8 cellular contexts compared by ENCODE assay signal in genomic region chr12:22544038-22544979, GRCh38. TPM values are rescaled to one million over a fixed set of nuclear protein-coding genes. Genes with fewer than 3 reads are reported as not detected.
DNase-seq lines count a peak whose midpoint lies in the region; ATAC-seq, FAIRE-seq and TF ChIP-seq lines count a peak whose summit lies in the region.

C2CD5 (minus strand) TSS chr12:22544542; CDS start chr12:22544150, 392 bp downstream.

- H3K4me1 ChIP-seq in fibroblast of lung (ENCODE audit: control insufficient read depth, extremely low read depth, insufficient read depth, low read length), result peaks cover 5% of the 10 kb centered on the region

- H3K36me3 ChIP-seq in KOPT-K1 (ENCODE audit: insufficient read depth, low read length), result peaks cover 18% of the 10 kb centered on the region
- H3K36me3 ChIP-seq in fibroblast of lung (ENCODE audit: control insufficient read depth, insufficient read depth, low read length), result no peaks in the 10 kb centered on the region

- peak within 1 kb of the TSS; percentile 87 for H3K4me2 ChIP-seq in fibroblast of lung (ENCODE audit: extremely low read depth, insufficient read depth, low read length)

- FAIRE-seq in RCC 7860 (lab: Jason Lieb, UNC), result peak; percentile 69

- peaks cover 0 to 3% (median 0%) of the 10 kb centered on the region in 9 donors for H3K9me3 Mint-ChIP-seq in naive thymus-derived CD8-positive, alpha-beta T cell

- TF ChIP-seq CTCF in fibroblast of lung (conservative IDR thresholded peaks at IDR 0.05 in 1 of 2, IDR thresholded peaks at IDR 0.05 in 1 of 2; ENCODE audit: low read depth in 1 of 2, low read length in 2 of 2), result peak in 1 of 2 donors; percentile 30

- H3K9ac ChIP-seq in fibroblast of lung (ENCODE audit: insufficient read depth, low read length), result peak within 1 kb of the TSS; percentile 64

- H3K36me3 Mint-ChIP-seq in naive thymus-derived CD8-positive, alpha-beta T cell, result peaks cover 0 to 14% (median 3%) of the 10 kb centered on the region in 3 donors

- peak; percentile 75 for ATAC-seq in GM21786 (IDR thresholded peaks at IDR 0.05; ENCODE audit: unreplicated experiment)
- peak; percentile 87 to 89 for ATAC-seq in naive thymus-derived CD8-positive, alpha-beta T cell

- POLR2A ChIA-PET in naive thymus-derived CD8-positive, alpha-beta T cell (lab: Charles Lee), result interaction anchor here (0.6 to 2.4 kb wide), 13 partner anchors 9 to 1034 kb away, joined by 3 to 25 read pairs (median 3); partner anchors contain the start of genes ETNK1 and LDHB

- H3K27ac ChIP-seq in KOPT-K1 (ENCODE audit: low read depth, low read length, poor library complexity, severe bottlenecking) (peak within 1 kb of the TSS; percentile 92), fibroblast of lung (ENCODE audit: insufficient read depth, low read length) (peak within 1 kb of the TSS; percentile 69)

- peaks cover 23 to 46% (median 40%) of the 10 kb centered on the region in 4 donors for H3K4me1 Mint-ChIP-seq in naive thymus-derived CD8-positive, alpha-beta T cell

- peak within 1 kb of the TSS; percentile 95 to 98 (median 98) for H3K27ac Mint-ChIP-seq in naive thymus-derived CD8-positive, alpha-beta T cell

- no peaks in the 10 kb centered on the region for H3K27me3 ChIP-seq in fibroblast of lung (ENCODE audit: control insufficient read depth, insufficient read depth, low read length)

- H4K20me1 ChIP-seq in fibroblast of lung (ENCODE audit: control insufficient read depth, extremely low read depth, insufficient read depth, low read length), result no peaks in the 10 kb centered on the region

- peaks cover 0 to 10% (median 4%) of the 10 kb centered on the region in 5 donors for H3K27me3 Mint-ChIP-seq in naive thymus-derived CD8-positive, alpha-beta T cell

- H3K4me3 ChIP-seq in fibroblast of lung (replicated peaks in 1 of 4; ENCODE audit: control extremely low read depth in 1 of 4, insufficient read depth in 1 of 4, low read depth in 3 of 4, low read length in 4 of 4), result peak within 1 kb of the TSS; percentile 86 to 91 (median 88)

- peak within 1 kb of the TSS; percentile 89 to 96 (median 94) for H3K4me3 Mint-ChIP-seq in naive thymus-derived CD8-positive, alpha-beta T cell

- H3K9me3 ChIP-seq in KOPT-K1 (ENCODE audit: insufficient read depth, low read length, poor library complexity, severe bottlenecking) (no peaks in the 10 kb centered on the region), fibroblast of lung (ENCODE audit: control insufficient read depth, insufficient read depth, low read depth, low read length) (no peaks in the 10 kb centered on the region)

- DNase-seq in Daoy (ENCODE audit: low read depth) (peak; percentile 98), RCC 7860 (ENCODE audit: low spot score) (peak; percentile 83), fibroblast of lung (ENCODE audit: low read depth in 2 of 2) (peak; percentile 98)
- DNase-seq in activated T-helper 1 cell treated with anti-CD3 and anti-CD28 coated beads, Interleukin-2, amount 50 U/mL, for 16 hours (ENCODE audit: low read depth in 1 of 2, low spot score in 1 of 2), result peak; percentile 86 to 90
- DNase-seq in naive thymus-derived CD8-positive, alpha-beta T cell, result peak; percentile 82 to 97 (median 96)
- DNase-seq in stimulated activated naive CD4-positive, alpha-beta T cell (lab: John Stamatoyannopoulos, UW), result peak; percentile 90 to 95 (median 94)

- peaks cover 11% of the 10 kb centered on the region for H3K79me2 ChIP-seq in fibroblast of lung (ENCODE audit: control insufficient read depth, insufficient read depth, low read length)

- peak within 1 kb of the TSS; percentile 98 for H2AFZ ChIP-seq in fibroblast of lung (ENCODE audit: low read length)

RNA-seq across cellular contexts. Expression of gene C2CD5, which starts in this region (rescaled TPM):
- total RNA-seq in Daoy (2014; rRNA removed; shearing (Covaris generic)), result 10.0 and 14.0 TPM in 2 replicates
- total RNA-seq in fibroblast of lung, result 26.2 and 37.7 TPM in 2 replicates
- polyA plus RNA-seq in fibroblast of lung, result 19.0 and 26.6 TPM in 2 replicates
- 12.1 and 14.4 TPM in 2 replicates for polyA plus RNA-seq in fibroblast of lung (2012)
- 19.5 and 24.0 TPM in 2 replicates for polyA minus RNA-seq in fibroblast of lung (ENCODE audit: low replicate concordance)
- total RNA-seq in naive thymus-derived CD8-positive, alpha-beta T cell, result 10 to 100 TPM; 43.3 to 44.2 TPM
- polyA plus RNA-seq in naive thymus-derived CD8-positive, alpha-beta T cell, result 10 to 100 TPM; 10.1 to 16.7 (median 13.3) TPM

Comparison
In these comparisons a context has a peak if more than half of its experiments do, and no peak if none do; other contexts are left out.
1. Peak in every context shown above with its lines: DNase-seq, ATAC-seq, H3K4me3 ChIP-seq and H3K27ac ChIP-seq.